In genomic region chr1:213997031-213997771, GRCh38 we compare ENCODE assay signal across 22 cellular contexts. TPM values are rescaled to one million over a fixed set of nuclear protein-coding genes. Genes with fewer than 3 reads are reported as not detected.
DNase-seq lines count a peak whose midpoint lies in the region; ATAC-seq and FAIRE-seq lines count a peak whose summit lies in the region.
"Had no signal": no experiment of that assay in that cellular context is flagged by ENCODE, and none has a peak within 500 bp of the region (broad histone marks: within the 10 kb centered on the region; RNA-seq: fewer than 3 reads in every experiment).

No MANE protein-coding gene starts in this region.

- H3K4me1 ChIP-seq in small intestine (ENCODE audit: control insufficient read depth in 2 of 2, insufficient read depth in 1 of 2, low read depth in 1 of 2, low read length in 1 of 2), result no peaks in the 10 kb centered on the region

- peak overlapping the region; percentile 80 for H3K27ac ChIP-seq in caudate nucleus (ENCODE audit: low read depth, low read length)
- H3K27ac ChIP-seq in small intestine (ENCODE audit: low read depth in 1 of 2, low read length in 1 of 2), result peak overlapping the region in 1 of 2 donors; percentile 42
- H3K27ac ChIP-seq: BLaER1, cardiac muscle cell had no signal

- peak; percentile 50 for ATAC-seq in left lobe of liver
- no peak for ATAC-seq in HG02798 (IDR thresholded peaks at IDR 0.05; ENCODE audit: poor library complexity, unreplicated experiment)
- ATAC-seq in HG02588 (IDR thresholded peaks at IDR 0.05; ENCODE audit: unreplicated experiment), result no peak
- no peak for ATAC-seq in GM18861 (IDR thresholded peaks at IDR 0.05; ENCODE audit: unreplicated experiment)
- ATAC-seq: natural killer cell treated with Interleukin-12 subunit alpha and Interleukin-12 subunit beta and Interleukin-15 and Interleukin-18, amount 100 ng/mL, for 72 hours had no signal

- DNase-seq in NOMO-1 (lab: John Stamatoyannopoulos, UW; ENCODE audit: unreplicated experiment in 2 of 2) (peak; percentile 26 to 31), caudate nucleus (lab: John Stamatoyannopoulos, UW) (peak in 17 of 61 donors; percentile 19 to 59 (median 39)), left lobe of liver (ENCODE audit: low spot score) (no peak), superior temporal gyrus (ENCODE audit: extremely low spot score) (peak; percentile 80), small intestine (no peak)
- DNase-seq: activated CD4-positive, alpha-beta memory T cell treated with anti-CD3 and anti-CD28 coated beads, Interleukin-2, amount 10 ng/mL, durations not matched to agents 7 days and 5 days; activated T-cell treated with anti-CD3 and anti-CD28 coated beads, Interleukin-2, amount 50 U/mL, for 48 hours; DMS 273 treated with DMSO at 0.1 percent for 48 hours; effector memory CD4-positive, alpha-beta T cell; GOT3; KBM-7; NCI-H510A; stimulated activated CD4-positive, alpha-beta T cell treated with anti-CD3 and anti-CD28 coated beads, Interleukin-2, amount 100 ng/mL, for 24 hours; SW 1271 had no signal

- FAIRE-seq in small intestine (lab: Jason Lieb, UNC), result no peak

- no peaks in the 10 kb centered on the region for H3K36me3 ChIP-seq in small intestine (ENCODE audit: control insufficient read depth in 2 of 2, insufficient read depth in 2 of 2, low read length in 2 of 2)
- H3K36me3 ChIP-seq: BLaER1 had no signal

- WGBS in small intestine, 3 donors, result 75 to 91% (median 89%) methylated on average over 27 of the region's 27 CpGs

- no peaks in the 10 kb centered on the region for H3K9me3 ChIP-seq in small intestine (ENCODE audit: control insufficient read depth, low read depth)
- H3K9me3 ChIP-seq: BLaER1 had no signal

- H3K4me3 ChIP-seq in small intestine (ENCODE audit: low read depth in 1 of 2, low read length in 2 of 2), result no peak overlapping the region
- H3K4me3 ChIP-seq: BLaER1, cardiac muscle cell, lung had no signal

- H3K27me3 ChIP-seq in small intestine (ENCODE audit: control insufficient read depth in 2 of 2, insufficient read depth in 2 of 2, low read length in 2 of 2), result peaks cover 0 to 2% of the 10 kb centered on the region in 2 donors
- H3K27me3 ChIP-seq: BLaER1, cardiac muscle cell had no signal

RNA-seq across cellular contexts. Expression of gene PROX1, which starts 9.4 kb away (rescaled TPM):
- total RNA-seq in left lobe of liver, result 173 TPM
- polyA plus RNA-seq in small intestine, result 1 to 10 TPM in 2 of 3 donors, under 1 TPM in 1; 0.67 to 3.6 (median 1.1) TPM
- total RNA-seq: natural killer cell treated with Interleukin-12 subunit alpha and Interleukin-12 subunit beta and Interleukin-15 and Interleukin-18, amount 100 ng/mL, for 72 hours; PC-3 had no signal

Comparison
In these comparisons a context has a peak if more than half of its experiments do, and no peak if none do; other contexts are left out.
1. DNase-seq: peak in NOMO-1 (2 of 2) and superior temporal gyrus (single experiment); none in left lobe of liver (single experiment) and small intestine (single experiment).